12 cellular contexts compared by ENCODE assay signal in genomic region chr16:86567701-86568571, GRCh38. TPM values are rescaled to one million over a fixed set of nuclear protein-coding genes. Genes with fewer than 3 reads are reported as not detected.
DNase-seq lines count a peak whose midpoint lies in the region; ATAC-seq and TF ChIP-seq lines count a peak whose summit lies in the region.
"Had no signal": no experiment of that assay in that cellular context is flagged by ENCODE, and none has a peak within 500 bp of the region (broad histone marks: within the 10 kb centered on the region; RNA-seq: fewer than 3 reads in every experiment).

No MANE protein-coding gene starts in this region.

- peak overlapping the region; percentile 70 for H3K4me3 ChIP-seq in AG10803 (ENCODE audit: low read length)
- peak overlapping the region; percentile 87 for H3K4me3 ChIP-seq in fibroblast of mammary gland (ENCODE audit: control insufficient read depth, low read depth, low read length)
- H3K4me3 ChIP-seq: K562 had no signal

- DNase-seq in AG10803 (ENCODE audit: low read depth) (peak; percentile 52), RWPE1 (ENCODE audit: low spot score) (no peak), fibroblast of mammary gland (ENCODE audit: low read depth) (no peak), nephron progenitor cell (peak; percentile 64), HPDE6-E6E7 (ENCODE audit: extremely low spot score) (no peak), H4 (ENCODE audit: low spot score) (no peak)

- CTCF ChIA-PET in RWPE1 (lab: Yijun Ruan, JAX): interaction anchor here (1.1 to 3.8 kb wide), 2 partner anchors 8 to 495 kb away, joined by 6 to 14 read pairs; no protein-coding TSS in a partner anchor

- peak overlapping the region; percentile 96 for H3K27ac ChIP-seq in RWPE1

- peak overlapping the region; percentile 97 for H3K27ac Mint-ChIP-seq in nephron progenitor cell
- H3K27ac Mint-ChIP-seq: activated naive CD4-positive, alpha-beta T cell treated with anti-CD3 and anti-CD28 coated beads, Interleukin-2, amount 50 U/mL, for 72 hours had no signal

- H3K4me3 Mint-ChIP-seq in nephron progenitor cell: peak overlapping the region; percentile 95

- POLR2A ChIA-PET in RWPE1 (lab: Yijun Ruan, JAX; ENCODE audit: low non-redundant PET): no interaction called here

- peaks cover 58% of the 10 kb centered on the region for H3K27me3 Mint-ChIP-seq in nephron progenitor cell (ENCODE audit: low read depth, poor library complexity)

- peaks cover 60% of the 10 kb centered on the region for H3K4me1 Mint-ChIP-seq in nephron progenitor cell

- H3K9me3 Mint-ChIP-seq in nephron progenitor cell: no peaks in the 10 kb centered on the region
- H3K9me3 Mint-ChIP-seq: activated naive CD4-positive, alpha-beta T cell treated with anti-CD3 and anti-CD28 coated beads, Interleukin-2, amount 50 U/mL, for 72 hours had no signal

- peaks cover 36% of the 10 kb centered on the region for H3K36me3 Mint-ChIP-seq in nephron progenitor cell (ENCODE audit: low read depth)
- H3K36me3 Mint-ChIP-seq: activated naive CD4-positive, alpha-beta T cell treated with anti-CD3 and anti-CD28 coated beads, Interleukin-2, amount 50 U/mL, for 72 hours had no signal

- no peak for TF ChIP-seq CTCF in AG10803 (conservative IDR thresholded peaks at IDR 0.05; ENCODE audit: low read length)
- TF ChIP-seq CTCF in RWPE1 (conservative IDR thresholded peaks at IDR 0.05; ENCODE audit: low read depth): peak; percentile 63
- no peak for TF ChIP-seq CTCF in fibroblast of mammary gland (conservative IDR thresholded peaks at IDR 0.05; ENCODE audit: control insufficient read depth, insufficient read depth, low read depth, low read length)
- TF ChIP-seq CTCF in nephron progenitor cell (IDR thresholded peaks at IDR 0.05): no peak

- ATAC-seq in GM21717 (IDR thresholded peaks at IDR 0.05; ENCODE audit: unreplicated experiment): no peak
- no peak for ATAC-seq in GM19467 (IDR thresholded peaks at IDR 0.05; ENCODE audit: unreplicated experiment)
- ATAC-seq: K562 had no signal

RNA-seq across cellular contexts. Expression of gene FOXC2, which starts 1.3 kb away (rescaled TPM):
- total RNA-seq in H4 (2014; rRNA removed; shearing (Covaris generic)): 0.12 and 0.60 TPM in 2 replicates
- total RNA-seq: activated naive CD4-positive, alpha-beta T cell treated with anti-CD3 and anti-CD28 coated beads, Interleukin-2, amount 50 U/mL, for 72 hours; SK-MEL-5 had no signal

RNA-seq across cellular contexts. Expression of gene FOXL1, which starts 10.4 kb away (rescaled TPM):
- total RNA-seq in H4 (2014; rRNA removed; shearing (Covaris generic)): 0.75 and 0.86 TPM in 2 replicates
- total RNA-seq: activated naive CD4-positive, alpha-beta T cell treated with anti-CD3 and anti-CD28 coated beads, Interleukin-2, amount 50 U/mL, for 72 hours; K562; SK-MEL-5 had no signal

RNA-seq across cellular contexts. Expression of gene MTHFSD, which starts 12.9 kb away (rescaled TPM):
- 9.6 and 10.0 TPM in 2 replicates for total RNA-seq in H4 (2014; rRNA removed; shearing (Covaris generic))

RNA-seq across cellular contexts. Expression of gene FOXF1, which starts 57.6 kb away (rescaled TPM):
- 12.3 and 20.2 TPM in 2 replicates for total RNA-seq in H4 (2014; rRNA removed; shearing (Covaris generic))
- total RNA-seq: activated naive CD4-positive, alpha-beta T cell treated with anti-CD3 and anti-CD28 coated beads, Interleukin-2, amount 50 U/mL, for 72 hours; G401 had no signal

Comparison
In these comparisons a context has a peak if more than half of its experiments do, and no peak if none do; other contexts are left out.
1. DNase-seq: peak in AG10803 (single experiment) and nephron progenitor cell (single experiment); none in RWPE1 (single experiment), fibroblast of mammary gland (single experiment), HPDE6-E6E7 (single experiment) and H4 (single experiment).